In the genomic region with DNA sequence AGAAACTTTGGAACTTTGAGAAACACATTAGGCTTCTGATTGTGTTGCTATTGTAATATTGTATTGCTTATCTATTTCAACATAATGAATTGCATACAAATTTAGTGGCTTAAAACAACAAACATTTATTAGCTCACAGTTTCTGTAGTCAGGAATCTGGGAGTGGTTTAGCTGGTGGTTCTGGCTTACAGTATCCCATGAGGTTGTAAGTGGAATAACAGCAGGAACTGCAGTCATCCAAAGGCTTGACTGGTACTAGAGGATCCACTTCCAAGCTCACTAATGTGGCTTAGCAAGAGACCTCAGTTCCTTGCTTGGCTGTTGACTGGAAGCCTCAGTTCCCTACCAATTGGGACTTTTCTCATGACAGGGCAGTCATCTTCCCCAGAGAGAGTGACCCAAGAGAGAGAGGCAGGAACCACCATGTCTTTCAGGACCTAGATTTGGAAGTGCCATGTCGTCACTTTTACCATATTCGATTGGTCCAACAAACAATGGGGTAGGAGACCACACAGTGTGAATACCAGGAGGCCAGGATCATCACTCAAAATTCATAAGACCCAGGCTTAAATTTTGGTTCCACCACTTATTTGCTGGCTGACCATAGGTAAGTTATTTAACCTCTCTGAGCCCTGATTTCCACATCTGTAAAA, we compare ENCODE assay signal across 27 cellular contexts. TPM values are rescaled to one million over a fixed set of nuclear protein-coding genes. Genes with fewer than 3 reads are reported as not detected.
DNase-seq lines count a peak whose midpoint lies in the region; TF ChIP-seq lines count a peak whose summit lies in the region.
"Had no signal": no experiment of that assay in that cellular context is flagged by ENCODE, and none has a peak within 500 bp of the region (broad histone marks: within the 10 kb centered on the region; RNA-seq: fewer than 3 reads in every experiment).

No MANE protein-coding gene starts in this region.

- DNase-seq in BJ (ENCODE audit: low read depth) (no peak), HFFc6 (peak; percentile 15), choroid plexus epithelial cell (ENCODE audit: low read depth) (peak; percentile 15), hepatocyte (ENCODE audit: low spot score) (peak; percentile 11), MM.1S (no peak), mesenteric fat pad (ENCODE audit: low spot score) (no peak)
- no peak for DNase-seq in activated T-cell treated with anti-CD3 and anti-CD28 coated beads, Interleukin-2, amount 50 U/mL, for 1 hour
- DNase-seq in activated CD4-positive, alpha-beta T cell treated with anti-CD3 and anti-CD28 coated beads for 48 hours: no peak
- DNase-seq: activated CD8-positive, alpha-beta T cell treated with anti-CD3 and anti-CD28 coated beads, Interleukin-2, amount 10 ng/mL, durations not matched to agents 7 days and 5 days; activated T-cell treated with anti-CD3 and anti-CD28 coated beads, Interleukin-2, amount 50 U/mL, for 72 hours; CD8-positive, alpha-beta memory T cell; DMS79; head of caudate nucleus; left ventricle myocardium inferior; NCI-H1092 treated with DMSO at 0.1 percent for 48 hours; NCI-H2081; NCI-H524 treated with DMSO at 0.1 percent for 48 hours; nucleus accumbens; retina; T-helper 2 cell; testis; WERI-Rb-1 had no signal

- H3K4me3 ChIP-seq in BJ (ENCODE audit: low read depth, low read length): no peak overlapping the region
- no peak overlapping the region for H3K4me3 ChIP-seq in choroid plexus epithelial cell (ENCODE audit: low read depth, low read length)
- H3K4me3 ChIP-seq in hepatocyte: no peak overlapping the region
- no peak overlapping the region for H3K4me3 ChIP-seq in MM.1S (ENCODE audit: low read length)
- H3K4me3 ChIP-seq: left ventricle myocardium inferior, PC-9, SJSA1, testis had no signal

- WGBS in hepatocyte (ENCODE audit: low lambda C conversion rate, missing lambda C conversion rate): 98% methylated on average over 2 of the region's 2 CpGs

- no peaks in the 10 kb centered on the region for H3K36me3 ChIP-seq in BJ (ENCODE audit: control insufficient read depth, insufficient read depth, low read length)
- H3K36me3 ChIP-seq in hepatocyte (replicated peaks; ENCODE audit: insufficient read depth, low read depth): no peaks in the 10 kb centered on the region
- no peaks in the 10 kb centered on the region for H3K36me3 ChIP-seq in MM.1S (replicated peaks; ENCODE audit: insufficient read depth, low read length)
- H3K36me3 ChIP-seq: left ventricle myocardium inferior, SJSA1, WERI-Rb-1 had no signal

- no peak overlapping the region for H3K27ac Mint-ChIP-seq in HFFc6
- H3K27ac Mint-ChIP-seq: activated CD8-positive, alpha-beta T cell treated with anti-CD3 and anti-CD28 coated beads, Interleukin-2, amount 10 ng/mL, durations not matched to agents 7 days and 5 days; activated naive CD4-positive, alpha-beta T cell treated with anti-CD3 and anti-CD28 coated beads, Interleukin-2, amount 50 U/mL, for 72 hours; activated T-cell treated with anti-CD3 and anti-CD28 coated beads, Interleukin-2, amount 50 U/mL, for 72 hours; dendritic cell treated with granulocyte-macrophage colony-stimulating factor and Interleukin-4, amounts not matched to agents 40 ng/mL and 50 ng/mL, for 4 days had no signal

- H3K79me2 ChIP-seq in hepatocyte: no peaks in the 10 kb centered on the region
- H3K79me2 ChIP-seq in MM.1S (ENCODE audit: low read length): no peaks in the 10 kb centered on the region

- H3K4me1 ChIP-seq in hepatocyte (ENCODE audit: insufficient read depth): no peaks in the 10 kb centered on the region
- H3K4me1 ChIP-seq in MM.1S (ENCODE audit: low read length): no peaks in the 10 kb centered on the region
- H3K4me1 ChIP-seq: left ventricle myocardium inferior, SJSA1, testis had no signal

- H4K20me1 ChIP-seq in hepatocyte (ENCODE audit: insufficient read depth, poor library complexity, severe bottlenecking) (no peaks in the 10 kb centered on the region), MM.1S (ENCODE audit: insufficient read depth, low read length) (no peaks in the 10 kb centered on the region)

- H3K27me3 Mint-ChIP-seq in HFFc6 (ENCODE audit: insufficient read depth): peaks cover 38% of the 10 kb centered on the region
- H3K27me3 Mint-ChIP-seq: dendritic cell treated with granulocyte-macrophage colony-stimulating factor and Interleukin-4, amounts not matched to agents 40 ng/mL and 50 ng/mL, for 4 days had no signal

- H2AFZ ChIP-seq in hepatocyte: no peak overlapping the region
- H2AFZ ChIP-seq in MM.1S (ENCODE audit: low read length): no peak overlapping the region
- H2AFZ ChIP-seq: PC-9 had no signal

- no peaks in the 10 kb centered on the region for H3F3A ChIP-seq in MM.1S (ENCODE audit: insufficient read depth, low read length)

- H3K27me3 ChIP-seq in BJ (ENCODE audit: control insufficient read depth, insufficient read depth, low read length): peaks cover 17% of the 10 kb centered on the region
- H3K27me3 ChIP-seq in hepatocyte: peaks cover 4% of the 10 kb centered on the region
- H3K27me3 ChIP-seq in MM.1S (replicated peaks; ENCODE audit: insufficient read depth, low read length): no peaks in the 10 kb centered on the region
- H3K27me3 ChIP-seq: testis had no signal

- POLR2A ChIA-PET in BJ (lab: Charles Lee): no interaction called here

- H3K4me3 Mint-ChIP-seq in HFFc6: no peak overlapping the region
- H3K4me3 Mint-ChIP-seq: activated CD8-positive, alpha-beta T cell treated with anti-CD3 and anti-CD28 coated beads, Interleukin-2, amount 10 ng/mL, durations not matched to agents 7 days and 5 days; activated T-cell treated with anti-CD3 and anti-CD28 coated beads, Interleukin-2, amount 50 U/mL, for 72 hours; CD8-positive, alpha-beta memory T cell; dendritic cell treated with granulocyte-macrophage colony-stimulating factor and Interleukin-4, amounts not matched to agents 40 ng/mL and 50 ng/mL, for 4 days had no signal

- H3K9me2 ChIP-seq in hepatocyte (replicated peaks; ENCODE audit: insufficient read depth) (no peaks in the 10 kb centered on the region), MM.1S (replicated peaks; ENCODE audit: insufficient read depth, low read length) (no peaks in the 10 kb centered on the region)

- H3K9me3 ChIP-seq in hepatocyte (ENCODE audit: low read depth) (no peaks in the 10 kb centered on the region), MM.1S (replicated peaks; ENCODE audit: insufficient read depth, low read length) (no peaks in the 10 kb centered on the region)
- H3K9me3 ChIP-seq: left ventricle myocardium inferior, SJSA1, testis had no signal

- 0 out of 2 replicates have a peak, but pooled peaks have one; percentile 6 for TF ChIP-seq CTCF in BJ (IDR thresholded peaks at IDR 0.05; ENCODE audit: insufficient read depth, low read depth, low read length)
- peak; percentile 19; the same call in 1 of the 2 replicates for TF ChIP-seq CTCF in HFFc6 (IDR thresholded peaks at IDR 0.05)
- TF ChIP-seq CTCF in choroid plexus epithelial cell (conservative IDR thresholded peaks at IDR 0.05; ENCODE audit: low read depth, low read length): no peak
- no peak for TF ChIP-seq CTCF in hepatocyte (IDR thresholded peaks at IDR 0.05; ENCODE audit: poor library complexity)
- TF ChIP-seq CTCF in MM.1S (IDR thresholded peaks at IDR 0.05; ENCODE audit: low read length): no peak

- H3K9ac ChIP-seq in MM.1S (ENCODE audit: low read length): no peak overlapping the region

- H3K27ac ChIP-seq in hepatocyte (no peak overlapping the region), MM.1S (ENCODE audit: low read length) (no peak overlapping the region)
- H3K27ac ChIP-seq: left ventricle myocardium inferior, PC-9, SJSA1, testis, WERI-Rb-1 had no signal

- CTCF ChIA-PET in BJ (lab: Yijun Ruan, JAX): interaction anchor here (0.6 to 2.9 kb wide), 8 partner anchors 7 to 1964 kb away, joined by 3 to 18 read pairs (median 4); no protein-coding TSS in a partner anchor

- H3K4me1 Mint-ChIP-seq in HFFc6 (ENCODE audit: low read depth): no peaks in the 10 kb centered on the region
- H3K4me1 Mint-ChIP-seq: CD8-positive, alpha-beta memory T cell had no signal

- no peaks in the 10 kb centered on the region for H3K9me3 Mint-ChIP-seq in HFFc6
- H3K9me3 Mint-ChIP-seq: activated naive CD4-positive, alpha-beta T cell treated with anti-CD3 and anti-CD28 coated beads, Interleukin-2, amount 50 U/mL, for 72 hours; activated T-cell treated with anti-CD3 and anti-CD28 coated beads, Interleukin-2, amount 50 U/mL, for 72 hours; CD8-positive, alpha-beta memory T cell; dendritic cell treated with granulocyte-macrophage colony-stimulating factor and Interleukin-4, amounts not matched to agents 40 ng/mL and 50 ng/mL, for 4 days had no signal

- H3K4me2 ChIP-seq in hepatocyte (no peak overlapping the region), MM.1S (ENCODE audit: low read depth, low read length) (no peak overlapping the region)
- H3K4me2 ChIP-seq: PC-9 had no signal

- no peaks in the 10 kb centered on the region for H3K36me3 Mint-ChIP-seq in HFFc6 (ENCODE audit: low read depth)
- H3K36me3 Mint-ChIP-seq: activated naive CD4-positive, alpha-beta T cell treated with anti-CD3 and anti-CD28 coated beads, Interleukin-2, amount 50 U/mL, for 72 hours; CD8-positive, alpha-beta memory T cell had no signal

RNA-seq across cellular contexts. Expression of gene RASSF10, which starts 27.1 kb away (rescaled TPM):
- not detected in 2 replicates for polyA plus RNA-seq in BJ (2011; rRNA removed)
- polyA minus RNA-seq in BJ (2011; rRNA and poly(A)+ RNA removed): not detected in 2 replicates
- not detected for total RNA-seq in HFFc6 (2021; fragmentation: NEBNext Ultra II Directional; extraction: Animal tissue kit (Norgen Biotek cat#: 25700))
- 9.5 and 9.6 TPM in 2 replicates for total RNA-seq in hepatocyte
- 0.17 and 0.53 TPM in 2 replicates for polyA plus RNA-seq in hepatocyte
- total RNA-seq in mesenteric fat pad: 0.13 TPM
- total RNA-seq: activated CD8-positive, alpha-beta T cell treated with anti-CD3 and anti-CD28 coated beads, Interleukin-2, amount 10 ng/mL, durations not matched to agents 7 days and 5 days; activated naive CD4-positive, alpha-beta T cell treated with anti-CD3 and anti-CD28 coated beads, Interleukin-2, amount 50 U/mL, for 72 hours; CD8-positive, alpha-beta memory T cell; endothelial cell of umbilical vein; SJSA1 had no signal
- polyA plus RNA-seq: CD8-positive, alpha-beta memory T cell had no signal

Comparison
In these comparisons a context has a peak if more than half of its experiments do, and no peak if none do; other contexts are left out.
1. DNase-seq: peak in HFFc6 (single experiment), choroid plexus epithelial cell (single experiment) and hepatocyte (single experiment); none in BJ (single experiment), MM.1S (single experiment), activated T-cell treated with anti-CD3 and anti-CD28 coated beads, Interleukin-2, amount 50 U/mL, for 1 hour (single experiment), activated CD4-positive, alpha-beta T cell treated with anti-CD3 and anti-CD28 coated beads for 48 hours (single experiment) and mesenteric fat pad (single experiment).
2. CTCF ChIP-seq: peak in BJ (single experiment) and HFFc6 (single experiment); none in choroid plexus epithelial cell (single experiment), hepatocyte (single experiment) and MM.1S (single experiment).